In the genomic region with DNA sequence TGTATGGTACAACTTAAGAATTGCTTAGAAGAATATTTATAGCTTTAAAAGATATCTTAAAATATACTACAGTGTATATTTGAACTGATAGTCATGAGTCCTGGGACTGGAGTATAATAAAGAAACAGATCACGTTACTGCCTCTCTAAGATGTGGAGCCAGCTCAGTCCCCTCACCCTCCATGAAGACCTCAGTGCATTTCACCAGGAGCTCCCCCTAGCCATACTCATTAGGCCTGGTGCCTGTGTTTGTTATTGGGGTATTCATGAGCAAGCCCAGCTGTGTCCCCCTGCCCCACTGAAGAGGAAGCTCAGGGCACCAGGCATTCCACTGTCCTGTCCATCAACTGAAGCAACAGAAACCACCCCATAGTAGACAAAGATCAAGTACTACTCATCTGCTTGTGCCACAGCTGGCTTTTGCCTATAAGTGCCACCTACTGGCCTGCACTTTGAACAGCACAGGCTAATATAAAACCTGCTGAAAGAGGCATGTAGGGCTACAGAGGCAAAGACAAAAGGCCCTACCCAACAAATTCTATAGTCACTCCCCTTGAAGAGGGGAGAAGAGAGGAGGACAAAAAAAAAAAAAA, we compare ENCODE assay signal across 7 cellular contexts.
DNase-seq lines count a peak whose midpoint lies in the region; ATAC-seq and TF ChIP-seq lines count a peak whose summit lies in the region.

No MANE protein-coding gene starts in this region.

- H3K27me3 Mint-ChIP-seq in mesothelial cell of epicardium (ENCODE audit: low read depth), result no peaks in the 10 kb centered on the region

- DNase-seq in GM13977 (ENCODE audit: low spot score), result peak; percentile 9
- peak; percentile 79 for DNase-seq in OCI-M1 (lab: John Stamatoyannopoulos, UW)
- peak; percentile 27 for DNase-seq in fibroblast of pulmonary artery (ENCODE audit: low read depth)
- DNase-seq in NCI-H187 (lab: John Stamatoyannopoulos, UW), result no peak
- no peak for DNase-seq in mesothelial cell of epicardium (ENCODE audit: low spot score in 2 of 2, unreplicated experiment in 2 of 2)

- ATAC-seq in HG02852 (IDR thresholded peaks at IDR 0.05; ENCODE audit: unreplicated experiment) (peak; percentile 93), HG02571 (IDR thresholded peaks at IDR 0.05; ENCODE audit: unreplicated experiment) (no peak)

- peaks cover 2% of the 10 kb centered on the region for H3K36me3 Mint-ChIP-seq in mesothelial cell of epicardium

- H3K4me3 Mint-ChIP-seq in mesothelial cell of epicardium, result no peak overlapping the region

- peaks cover 6% of the 10 kb centered on the region for H3K4me1 Mint-ChIP-seq in mesothelial cell of epicardium

- no peak overlapping the region for H3K27ac Mint-ChIP-seq in mesothelial cell of epicardium

- TF ChIP-seq CTCF in GM13977 (IDR thresholded peaks at IDR 0.05; ENCODE audit: extremely low read depth, insufficient read depth, missing control alignments), result peak; percentile 79
- peak; percentile 51 for TF ChIP-seq CTCF in fibroblast of pulmonary artery (IDR thresholded peaks at IDR 0.05; ENCODE audit: low read length, missing control alignments)
- TF ChIP-seq CTCF in mesothelial cell of epicardium (IDR thresholded peaks at IDR 0.05; ENCODE audit: unreplicated experiment), result no peak

- H3K9me3 Mint-ChIP-seq in mesothelial cell of epicardium, result peaks cover 13% of the 10 kb centered on the region

- no peak overlapping the region for H3K4me3 ChIP-seq in fibroblast of pulmonary artery (replicated peaks; ENCODE audit: low read depth, low read length)

- in situ Hi-C loops in GM13977 (cut with MboI; ENCODE audit: low pct_unique_long_range_greater_than_20kb, low sequenced_read_pairs, unreplicated experiment), result no loop called here

Comparison
In these comparisons a context has a peak if more than half of its experiments do, and no peak if none do; other contexts are left out.
1. DNase-seq: peak in GM13977 (single experiment), OCI-M1 (single experiment) and fibroblast of pulmonary artery (single experiment); none in NCI-H187 (0 of 2) and mesothelial cell of epicardium (0 of 2).